15 cellular contexts compared by ENCODE assay signal in genomic region chr12:99253068-99253467, GRCh38.
DNase-seq lines count a peak whose midpoint lies in the region; ATAC-seq and TF ChIP-seq lines count a peak whose summit lies in the region.
"Had no signal": no experiment of that assay in that cellular context is flagged by ENCODE, and none has a peak within 500 bp of the region (broad histone marks: within the 10 kb centered on the region; RNA-seq: fewer than 3 reads in every experiment).

No MANE protein-coding gene starts in this region.

- no peak overlapping the region for H3K27ac Mint-ChIP-seq in CD8-positive, alpha-beta memory T cell
- H3K27ac Mint-ChIP-seq in T-cell, result no peak overlapping the region
- no peak overlapping the region for H3K27ac Mint-ChIP-seq in activated naive CD4-positive, alpha-beta T cell treated with anti-CD3 and anti-CD28 coated beads, Interleukin-2, amount 50 U/mL, for 72 hours
- H3K27ac Mint-ChIP-seq: activated T-cell treated with anti-CD3 and anti-CD28 coated beads, Interleukin-2, amount 50 U/mL, for 24 hours had no signal

- no peaks in the 10 kb centered on the region for H3K4me1 Mint-ChIP-seq in CD8-positive, alpha-beta memory T cell
- H3K4me1 Mint-ChIP-seq in T-cell, result no peaks in the 10 kb centered on the region

- H3K9me3 Mint-ChIP-seq in CD8-positive, alpha-beta memory T cell, result peaks cover 0 to 16% (median 9%) of the 10 kb centered on the region in 5 donors
- peaks cover 3 to 19% (median 8%) of the 10 kb centered on the region in 3 donors for H3K9me3 Mint-ChIP-seq in T-cell
- H3K9me3 Mint-ChIP-seq in activated naive CD4-positive, alpha-beta T cell treated with anti-CD3 and anti-CD28 coated beads, Interleukin-2, amount 50 U/mL, for 72 hours, result peaks cover 6 to 8% of the 10 kb centered on the region in 2 donors

- peaks cover 12% of the 10 kb centered on the region for H3K4me1 ChIP-seq in OCI-LY7 (ENCODE audit: insufficient read depth, low read length, poor library complexity, severe bottlenecking)
- H3K4me1 ChIP-seq in CD8-positive, alpha-beta memory T cell (ENCODE audit: insufficient read depth, low read length), result no peaks in the 10 kb centered on the region
- H3K4me1 ChIP-seq: parathyroid adenoma had no signal

- no peak overlapping the region for H3K4me2 ChIP-seq in OCI-LY7 (ENCODE audit: low read length)

- no peaks in the 10 kb centered on the region for H3K9me2 ChIP-seq in OCI-LY7 (ENCODE audit: insufficient read depth, low read length)

- no peaks in the 10 kb centered on the region for H4K20me1 ChIP-seq in OCI-LY7 (ENCODE audit: insufficient read depth, low read length)

- ATAC-seq in GM18861 (IDR thresholded peaks at IDR 0.05; ENCODE audit: unreplicated experiment), result peak; percentile 56
- no peak for ATAC-seq in T-cell (replicated peaks in 1 of 4)
- ATAC-seq in activated naive CD4-positive, alpha-beta T cell treated with anti-CD3 and anti-CD28 coated beads, Interleukin-2, amount 50 U/mL, for 72 hours, result no peak
- ATAC-seq: left colon had no signal

- TF ChIP-seq CTCF in OCI-LY7 (conservative IDR thresholded peaks at IDR 0.05; ENCODE audit: low read length), result peak; percentile 76

- H3K27me3 Mint-ChIP-seq in CD8-positive, alpha-beta memory T cell, result no peaks in the 10 kb centered on the region
- H3K27me3 Mint-ChIP-seq in T-cell, result no peaks in the 10 kb centered on the region
- H3K27me3 Mint-ChIP-seq: activated T-cell treated with anti-CD3 and anti-CD28 coated beads, Interleukin-2, amount 50 U/mL, for 24 hours had no signal

- H3K27ac ChIP-seq in OCI-LY7 (ENCODE audit: low read depth, low read length, poor library complexity, severe bottlenecking), result no peak overlapping the region
- no peak overlapping the region for H3K27ac ChIP-seq in CD8-positive, alpha-beta memory T cell (ENCODE audit: low read depth, low read length)
- H3K27ac ChIP-seq: parathyroid adenoma, thoracic aorta had no signal

- H3K4me3 ChIP-seq in OCI-LY7 (ENCODE audit: low read depth, low read length, poor library complexity, severe bottlenecking), result no peak overlapping the region
- H3K4me3 ChIP-seq in CD8-positive, alpha-beta memory T cell (ENCODE audit: low read length), result no peak overlapping the region
- H3K4me3 ChIP-seq: MG63, thoracic aorta had no signal

- no peaks in the 10 kb centered on the region for H3K27me3 ChIP-seq in CD8-positive, alpha-beta memory T cell (ENCODE audit: insufficient read depth, low read length, poor library complexity, severe bottlenecking)
- H3K27me3 ChIP-seq: MG63 had no signal

- H3K79me2 ChIP-seq in OCI-LY7 (ENCODE audit: insufficient read depth, low read depth, low read length), result no peaks in the 10 kb centered on the region
- H3K79me2 ChIP-seq: parathyroid adenoma had no signal

- H3K9me3 ChIP-seq in OCI-LY7 (ENCODE audit: low read length), result peaks cover 4% of the 10 kb centered on the region; the same call in 1 of the 2 replicates
- no peaks in the 10 kb centered on the region for H3K9me3 ChIP-seq in CD8-positive, alpha-beta memory T cell (ENCODE audit: low read length)
- H3K9me3 ChIP-seq: MG63, thoracic aorta had no signal

- H3K36me3 ChIP-seq in OCI-LY7 (ENCODE audit: insufficient read depth, low read length), result no peaks in the 10 kb centered on the region; the same call in 1 of the 2 replicates
- no peaks in the 10 kb centered on the region for H3K36me3 ChIP-seq in CD8-positive, alpha-beta memory T cell (ENCODE audit: insufficient read depth, low read length)
- H3K36me3 ChIP-seq: MG63, thoracic aorta had no signal

- no TSS peak for BruUV-seq in OCI-LY7 (replicated peaks; lab: Mats Ljungman, UMichigan)

- H3K4me3 Mint-ChIP-seq in CD8-positive, alpha-beta memory T cell, result no peak overlapping the region
- no peak overlapping the region for H3K4me3 Mint-ChIP-seq in T-cell
- H3K4me3 Mint-ChIP-seq: activated T-cell treated with anti-CD3 and anti-CD28 coated beads, Interleukin-2, amount 50 U/mL, for 24 hours had no signal

- intact Hi-C loops in OCI-LY7 (cut with micrococcal nuclease; ENCODE audit: unreplicated experiment), result loop anchor here (2.0 to 10.0 kb wide), 3 partner anchors 140 to 406 kb away; no protein-coding TSS in a partner anchor

- peak overlapping the region; percentile 59; the same call in 1 of the 2 replicates for H2AFZ ChIP-seq in OCI-LY7 (ENCODE audit: low read length)
- H2AFZ ChIP-seq: parathyroid adenoma had no signal

- CTCF ChIA-PET in OCI-LY7 (lab: Charles Lee; ENCODE audit: unreplicated experiment), result interaction anchor here (0.6 to 0.7 kb wide), 2 partner anchors 33 to 158 kb away, joined by 3 read pairs; no protein-coding TSS in a partner anchor
- CTCF ChIA-PET in CD8-positive, alpha-beta memory T cell (lab: Charles Lee), result no interaction called here
- CTCF ChIA-PET in T-cell (lab: Charles Lee), result no interaction called here

- POLR2A ChIA-PET in OCI-LY7 (lab: Charles Lee), result interaction anchor here (0.6 kb wide), 1 partner anchor 368 kb away, joined by 4 read pairs; no protein-coding TSS in a partner anchor
- POLR2A ChIA-PET in CD8-positive, alpha-beta memory T cell (lab: Charles Lee), result no interaction called here
- POLR2A ChIA-PET in T-cell (lab: Charles Lee), result interaction anchor here in 1 of 2 donors (0.7 kb wide), 1 partner anchor 22 kb away, joined by 6 read pairs; no protein-coding TSS in a partner anchor

- no peaks in the 10 kb centered on the region for H3K36me3 Mint-ChIP-seq in CD8-positive, alpha-beta memory T cell
- no peaks in the 10 kb centered on the region for H3K36me3 Mint-ChIP-seq in T-cell
- no peaks in the 10 kb centered on the region for H3K36me3 Mint-ChIP-seq in activated naive CD4-positive, alpha-beta T cell treated with anti-CD3 and anti-CD28 coated beads, Interleukin-2, amount 50 U/mL, for 72 hours

- DNase-seq in DMS114 treated with DMSO at 0.1 percent for 48 hours (lab: John Stamatoyannopoulos, UW; ENCODE audit: unreplicated experiment) (peak; percentile 39), OCI-LY7 (ENCODE audit: low spot score) (peak; percentile 74), iris pigment epithelial cell (ENCODE audit: low read depth) (peak; percentile 1), T-cell (no peak)
- no peak for DNase-seq in CD8-positive, alpha-beta memory T cell
- DNase-seq in activated naive CD4-positive, alpha-beta T cell treated with anti-CD3 and anti-CD28 coated beads, Interleukin-2, amount 50 U/mL, for 72 hours (ENCODE audit: low spot score in 2 of 2), result no peak
- no peak for DNase-seq in stimulated activated naive CD4-positive, alpha-beta T cell treated with Interleukin-2 at 50 U/mL for 16 hours (lab: John Stamatoyannopoulos, UW)
- DNase-seq: activated T-cell treated with anti-CD3 and anti-CD28 coated beads, Interleukin-2, amount 50 U/mL, for 24 hours; DMS79 treated with DMSO at 0.1 percent for 48 hours; foreskin fibroblast; left colon; MG63 had no signal

Comparison
In these comparisons a context has a peak if more than half of its experiments do, and no peak if none do; other contexts are left out.
1. DNase-seq: peak in DMS114 treated with DMSO at 0.1 percent for 48 hours (single experiment), OCI-LY7 (single experiment) and iris pigment epithelial cell (single experiment); none in CD8-positive, alpha-beta memory T cell (0 of 5), T-cell (0 of 34), activated naive CD4-positive, alpha-beta T cell treated with anti-CD3 and anti-CD28 coated beads, Interleukin-2, amount 50 U/mL, for 72 hours (0 of 2) and stimulated activated naive CD4-positive, alpha-beta T cell treated with Interleukin-2 at 50 U/mL for 16 hours (single experiment).